In genomic region chr2:70142590-70143313, GRCh38 we compare ENCODE assay signal across 8 cellular contexts. TPM values are rescaled to one million over a fixed set of nuclear protein-coding genes. Genes with fewer than 3 reads are reported as not detected.
A peak's percentile ranks its signal among the peaks of the same experiment; 100 is the strongest.
DNase-seq lines count a peak whose midpoint lies in the region; ATAC-seq and TF ChIP-seq lines count a peak whose summit lies in the region.

No MANE protein-coding gene starts in this region.

- peak overlapping the region; percentile 99 for H3K27ac Mint-ChIP-seq in T-helper 17 cell

- WGBS in right cardiac atrium = under 1% methylated on average over 50 of the region's 50 CpGs

- H3K27ac ChIP-seq in right cardiac atrium (ENCODE audit: low read length) (peak overlapping the region; percentile 36), vagina (peak overlapping the region; percentile 99)

- H3K27me3 ChIP-seq in right cardiac atrium (ENCODE audit: control insufficient read depth, insufficient read depth) = no peaks in the 10 kb centered on the region
- no peaks in the 10 kb centered on the region for H3K27me3 ChIP-seq in vagina

- H3K9me3 ChIP-seq in T-helper 17 cell (ENCODE audit: control insufficient read depth, low read length, poor library complexity, severe bottlenecking) = no peaks in the 10 kb centered on the region
- H3K9me3 ChIP-seq in right cardiac atrium (ENCODE audit: control insufficient read depth, low read length) = no peaks in the 10 kb centered on the region
- no peaks in the 10 kb centered on the region for H3K9me3 ChIP-seq in vagina

- H3K4me3 Mint-ChIP-seq in T-helper 17 cell = peak overlapping the region; percentile 91

- TF ChIP-seq POLR2A in vagina (IDR thresholded peaks at IDR 0.05) = peak in 1 of 2 donors; percentile 92

- H3K36me3 ChIP-seq in vagina = no peaks in the 10 kb centered on the region

- peaks cover 49% of the 10 kb centered on the region for H3K4me1 Mint-ChIP-seq in T-helper 17 cell

- H3K4me1 ChIP-seq in right cardiac atrium (ENCODE audit: control insufficient read depth, insufficient read depth, low read length) = peaks cover 3% of the 10 kb centered on the region
- H3K4me1 ChIP-seq in vagina = peaks cover 21% of the 10 kb centered on the region

- H3K4me3 ChIP-seq in right cardiac atrium (ENCODE audit: low read length) (peak overlapping the region; percentile 33), vagina (peak overlapping the region; percentile 71 to 77)

- intact Hi-C loops in right cardiac atrium (cut with DNase I) (loop anchor here (5.0 kb wide), 2 partner anchors 55 to 230 kb away; partner anchors contain the start of gene PCBP1 (in 2 of the 4)), vagina (cut with DNase I) (loop anchor here (1.0 kb wide), 2 partner anchors 56 to 228 kb away; no protein-coding TSS in a partner anchor)

- peak; percentile 73 for ATAC-seq in GM18502 (IDR thresholded peaks at IDR 0.05; ENCODE audit: poor library complexity, unreplicated experiment)
- ATAC-seq in HG02943 (IDR thresholded peaks at IDR 0.05; ENCODE audit: low read depth, unreplicated experiment) = peak; percentile 72
- peak; percentile 78 for ATAC-seq in T-helper 17 cell
- ATAC-seq in right cardiac atrium = peak; percentile 90 to 93

- DNase-seq in NCI-H1694 treated with DMSO at 0.1 percent for 48 hours (lab: John Stamatoyannopoulos, UW) (peak; percentile 96), T-helper 17 cell (peak; percentile 99 to 100 (median 100)), anterior cingulate cortex (lab: John Stamatoyannopoulos, UW) (peak; percentile 80 to 99 (median 97)), right cardiac atrium (peak; percentile 100), putamen (ENCODE audit: low spot score) (peak; percentile 97), vagina (ENCODE audit: extremely low spot score in 2 of 2) (peak; percentile 99)

- no peaks in the 10 kb centered on the region for H3K36me3 Mint-ChIP-seq in T-helper 17 cell (ENCODE audit: low read depth)

- no peaks in the 10 kb centered on the region for H3K27me3 Mint-ChIP-seq in T-helper 17 cell

- peak; percentile 93 to 100 (median 99) for TF ChIP-seq CTCF in vagina (IDR thresholded peaks at IDR 0.05)

RNA-seq across cellular contexts. Expression of gene C2orf42, which starts 48.1 kb away (rescaled TPM):
- total RNA-seq in T-helper 17 cell (10 to 100 TPM; 13.7 to 18.1 TPM), right cardiac atrium (10 to 100 TPM; 12.5 to 14.4 (median 13.4) TPM), vagina (17.4 TPM)
- polyA plus RNA-seq in right cardiac atrium = 4.1 TPM

RNA-seq across cellular contexts. Expression of gene PCBP1, which starts 55.5 kb away (rescaled TPM):
- total RNA-seq in T-helper 17 cell (100 to 1,000 TPM; 334 to 345 TPM), right cardiac atrium (100 to 1,000 TPM; 233 to 259 (median 239) TPM), vagina (210 TPM)
- polyA plus RNA-seq in right cardiac atrium = 280 TPM

Comparison
In these comparisons a context has a peak if more than half of its experiments do, and no peak if none do; other contexts are left out.
1. Peak in every context shown above with its lines: DNase-seq, ATAC-seq, H3K4me3 ChIP-seq and H3K27ac ChIP-seq.